12 cellular contexts compared by ENCODE assay signal in the genomic region with DNA sequence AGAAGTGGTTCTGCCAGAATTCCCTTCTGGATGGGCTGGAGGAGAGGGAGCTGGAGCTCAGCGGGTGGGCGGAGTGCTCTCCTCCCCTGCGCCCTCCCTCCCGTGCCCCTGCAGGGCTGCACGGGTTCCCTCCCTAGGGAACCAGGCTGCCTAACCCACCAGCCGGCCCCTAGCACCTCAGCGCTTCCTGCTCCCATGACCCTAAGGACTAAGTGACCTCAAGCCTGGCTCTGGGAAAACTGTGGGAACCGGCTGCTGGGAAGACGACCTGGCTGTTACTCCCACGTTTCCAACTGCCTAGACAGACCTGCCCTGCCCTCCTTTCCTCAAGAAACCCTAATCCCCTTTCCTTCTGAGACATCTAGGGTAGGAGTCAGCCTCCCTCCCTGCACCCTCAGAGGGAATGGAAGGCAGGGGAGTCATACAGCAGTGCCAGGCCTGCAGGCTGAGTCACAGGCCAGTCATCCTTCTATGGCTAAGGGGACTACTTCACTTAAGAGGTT. TPM values are rescaled to one million over a fixed set of nuclear protein-coding genes. Genes with fewer than 3 reads are reported as not detected.
A peak's percentile ranks its signal among the peaks of the same experiment; 100 is the strongest.
DNase-seq lines count a peak whose midpoint lies in the region; ATAC-seq and TF ChIP-seq lines count a peak whose summit lies in the region.
"Had no signal": no experiment of that assay in that cellular context is flagged by ENCODE, and none has a peak within 500 bp of the region (broad histone marks: within the 10 kb centered on the region; RNA-seq: fewer than 3 reads in every experiment).

No MANE protein-coding gene starts in this region.

- no peak overlapping the region for H3K27ac Mint-ChIP-seq in CD14-positive monocyte
- H3K27ac Mint-ChIP-seq: activated CD4-positive, alpha-beta T cell treated with anti-CD3 and anti-CD28 coated beads, Interleukin-2, amount 10 ng/mL, durations not matched to agents 7 days and 5 days; activated naive CD8-positive, alpha-beta T cell treated with anti-CD3 and anti-CD28 coated beads, Interleukin-2, amount 50 U/mL, for 24 hours had no signal

- no peaks in the 10 kb centered on the region for H3K27me3 ChIP-seq in left ventricle myocardium inferior (ENCODE audit: low read depth)
- H3K27me3 ChIP-seq: BLaER1 treated with 17β-estradiol and CSF1 and Interleukin-3, amounts not matched to agents 10 nM and 100 nM had no signal

- TF ChIP-seq CTCF in left ventricle myocardium inferior (IDR thresholded peaks at IDR 0.05; ENCODE audit: borderline replicate concordance) (no peak), CD14-positive monocyte (IDR thresholded peaks at IDR 0.05) (no peak)

- intact Hi-C loops in left ventricle myocardium inferior (cut with micrococcal nuclease) (no loop called here), CD14-positive monocyte (cut with micrococcal nuclease) (no loop called here)

- peak overlapping the region; percentile 58 for H3K4me3 ChIP-seq in left ventricle myocardium inferior
- H3K4me3 ChIP-seq: BLaER1 treated with 17β-estradiol and CSF1 and Interleukin-3, amounts not matched to agents 10 nM and 100 nM had no signal

- H3K36me3 ChIP-seq in left ventricle myocardium inferior: no peaks in the 10 kb centered on the region
- H3K36me3 ChIP-seq: BLaER1 treated with 17β-estradiol and CSF1 and Interleukin-3, amounts not matched to agents 10 nM and 100 nM had no signal

- peaks cover 4 to 22% (median 14%) of the 10 kb centered on the region in 3 donors for H3K27me3 Mint-ChIP-seq in CD14-positive monocyte (ENCODE audit: low read depth in 3 of 3)

- DNase-seq in A172 (ENCODE audit: low spot score) (peak; percentile 73), HPDE6-E6E7 (ENCODE audit: extremely low spot score) (peak; percentile 96), UCSD-AML1 (lab: John Stamatoyannopoulos, UW; ENCODE audit: unreplicated experiment) (peak; percentile 30), left ventricle myocardium inferior (peak; percentile 41), CD14-positive monocyte (ENCODE audit: low spot score) (no peak), NCI-H1417 treated with DMSO at 0.1 percent for 48 hours (lab: John Stamatoyannopoulos, UW) (no peak)
- DNase-seq: activated CD4-positive, alpha-beta T cell treated with anti-CD3 and anti-CD28 coated beads, Interleukin-2, amount 10 ng/mL, durations not matched to agents 7 days and 5 days; activated naive CD8-positive, alpha-beta T cell treated with anti-CD3 and anti-CD28 coated beads, Interleukin-2, amount 50 U/mL, for 24 hours; NCI-H1092 had no signal

- peaks cover 28% of the 10 kb centered on the region for H3K4me1 Mint-ChIP-seq in CD14-positive monocyte

- H3K9me3 Mint-ChIP-seq in CD14-positive monocyte: peaks cover 0 to 3% (median under 1%) of the 10 kb centered on the region in 7 donors
- H3K9me3 Mint-ChIP-seq: activated CD4-positive, alpha-beta T cell treated with anti-CD3 and anti-CD28 coated beads, Interleukin-2, amount 10 ng/mL, durations not matched to agents 7 days and 5 days; activated naive CD8-positive, alpha-beta T cell treated with anti-CD3 and anti-CD28 coated beads, Interleukin-2, amount 50 U/mL, for 24 hours had no signal

- H3K27ac ChIP-seq in left ventricle myocardium inferior (replicated peaks): peak overlapping the region; percentile 83

- no peak overlapping the region for H3K4me3 Mint-ChIP-seq in CD14-positive monocyte
- H3K4me3 Mint-ChIP-seq: activated CD4-positive, alpha-beta T cell treated with anti-CD3 and anti-CD28 coated beads, Interleukin-2, amount 10 ng/mL, durations not matched to agents 7 days and 5 days; activated naive CD8-positive, alpha-beta T cell treated with anti-CD3 and anti-CD28 coated beads, Interleukin-2, amount 50 U/mL, for 24 hours had no signal

- H3K36me3 Mint-ChIP-seq in CD14-positive monocyte: no peaks in the 10 kb centered on the region

- no peaks in the 10 kb centered on the region for H3K9me3 ChIP-seq in left ventricle myocardium inferior (replicated peaks)

- peaks cover 53% of the 10 kb centered on the region for H3K4me1 ChIP-seq in left ventricle myocardium inferior

- ATAC-seq in HG02623 (IDR thresholded peaks at IDR 0.05; ENCODE audit: unreplicated experiment): no peak
- no peak for ATAC-seq in activated CD4-positive, CD25-positive, alpha-beta regulatory T cell treated with anti-CD3 and anti-CD28 coated beads, Interleukin-2, amount 50 U/mL, for 24 hours
- ATAC-seq: activated naive CD8-positive, alpha-beta T cell treated with anti-CD3 and anti-CD28 coated beads, Interleukin-2, amount 50 U/mL, for 24 hours had no signal

RNA-seq across cellular contexts. Expression of gene SLC6A12, which starts 31.5 kb away (rescaled TPM):
- 0.10 TPM in 1 of 2 replicates, not detected in the other for total RNA-seq in A172 (2014; rRNA removed; shearing (Covaris generic))
- total RNA-seq in left ventricle myocardium inferior: 1.2 TPM
- polyA plus RNA-seq in CD14-positive monocyte: 1 to 10 TPM; 5.7 to 8.0 TPM
- total RNA-seq: activated CD4-positive, alpha-beta T cell treated with anti-CD3 and anti-CD28 coated beads, Interleukin-2, amount 10 ng/mL, durations not matched to agents 7 days and 5 days had no signal

Comparison
In these comparisons a context has a peak if more than half of its experiments do, and no peak if none do; other contexts are left out.
1. DNase-seq: peak in A172 (single experiment), HPDE6-E6E7 (single experiment), UCSD-AML1 (single experiment) and left ventricle myocardium inferior (single experiment); none in CD14-positive monocyte (single experiment) and NCI-H1417 treated with DMSO at 0.1 percent for 48 hours (single experiment).